Comparison of ENCODE assay signal across 17 cellular contexts in genomic region chr17:69913241-69914015, GRCh38.
DNase-seq lines count a peak whose midpoint lies in the region; ATAC-seq and TF ChIP-seq lines count a peak whose summit lies in the region.
"Had no signal": no experiment of that assay in that cellular context is flagged by ENCODE, and none has a peak within 500 bp of the region (broad histone marks: within the 10 kb centered on the region; RNA-seq: fewer than 3 reads in every experiment).

No MANE protein-coding gene starts in this region.

- peaks cover 9% of the 10 kb centered on the region for H3K9me3 Mint-ChIP-seq in mesothelial cell of epicardium
- no peaks in the 10 kb centered on the region for H3K9me3 Mint-ChIP-seq in activated naive CD8-positive, alpha-beta T cell treated with anti-CD3 and anti-CD28 coated beads, Interleukin-2, amount 50 U/mL, for 24 hours
- peaks cover 0 to 3% (median 0%) of the 10 kb centered on the region in 3 donors for H3K9me3 Mint-ChIP-seq in T-cell
- H3K9me3 Mint-ChIP-seq: activated B cell treated with CpG ODN at 0.5 μM for 24 hours; activated T-helper 1 cell treated with anti-CD3 and anti-CD28 coated beads, Interleukin-12 subunit alpha, Interleukin-12 subunit beta, Interleukin-2, Interleukin-4 antibody, amounts not matched to agents 30 ng/mL and 10 ng/mL and 1 ng/mL, durations not matched to agents 14 hours and 24 hours and 36 hours; H9 had no signal

- H3K36me3 ChIP-seq in MG63 (no peaks in the 10 kb centered on the region), tibial nerve (no peaks in the 10 kb centered on the region), right lobe of liver (no peaks in the 10 kb centered on the region)
- H3K36me3 ChIP-seq: Peyer's patch had no signal

- H3K4me1 Mint-ChIP-seq in mesothelial cell of epicardium, result peaks cover 53% of the 10 kb centered on the region
- H3K4me1 Mint-ChIP-seq in activated naive CD8-positive, alpha-beta T cell treated with anti-CD3 and anti-CD28 coated beads, Interleukin-2, amount 50 U/mL, for 24 hours, result no peaks in the 10 kb centered on the region
- H3K4me1 Mint-ChIP-seq in T-cell, result no peaks in the 10 kb centered on the region
- H3K4me1 Mint-ChIP-seq: activated B cell treated with CpG ODN at 0.5 μM for 24 hours had no signal

- intact Hi-C loops in right lobe of liver (cut with DNase I), result no loop called here

- peak overlapping the region in 3 of 4 donors; percentile 16 to 74 (median 39) for H3K27ac ChIP-seq in tibial nerve
- no peak overlapping the region for H3K27ac ChIP-seq in right lobe of liver
- H3K27ac ChIP-seq: Peyer's patch, psoas muscle had no signal

- ATAC-seq in right lobe of liver (no peak), T-cell (replicated peaks in 1 of 4) (no peak)
- ATAC-seq in activated naive CD8-positive, alpha-beta T cell treated with anti-CD3 and anti-CD28 coated beads, Interleukin-2, amount 50 U/mL, for 24 hours, result no peak
- ATAC-seq: left lobe of liver had no signal

- peaks cover 4% of the 10 kb centered on the region for H3K36me3 Mint-ChIP-seq in mesothelial cell of epicardium
- H3K36me3 Mint-ChIP-seq in activated naive CD8-positive, alpha-beta T cell treated with anti-CD3 and anti-CD28 coated beads, Interleukin-2, amount 50 U/mL, for 24 hours (ENCODE audit: low read depth), result no peaks in the 10 kb centered on the region
- no peaks in the 10 kb centered on the region for H3K36me3 Mint-ChIP-seq in T-cell

- no peaks in the 10 kb centered on the region for H3K9me3 ChIP-seq in MG63
- H3K9me3 ChIP-seq in tibial nerve, result no peaks in the 10 kb centered on the region
- H3K9me3 ChIP-seq in right lobe of liver, result no peaks in the 10 kb centered on the region
- H3K9me3 ChIP-seq: Peyer's patch, psoas muscle had no signal

- CTCF ChIA-PET in T-cell (lab: Charles Lee), result no interaction called here

- DNase-seq in MG63 (no peak), choroid plexus epithelial cell (ENCODE audit: low read depth) (peak; percentile 31), mesothelial cell of epicardium (ENCODE audit: low spot score in 2 of 2, unreplicated experiment in 2 of 2) (no peak), tibial nerve (ENCODE audit: low spot score in 2 of 2) (no peak), right lobe of liver (no peak), T-cell (no peak), GM19240 (ENCODE audit: insufficient read length, low spot score) (no peak)
- DNase-seq in activated naive CD8-positive, alpha-beta T cell treated with anti-CD3 and anti-CD28 coated beads, Interleukin-2, amount 50 U/mL, for 24 hours, result no peak
- DNase-seq: activated B cell treated with CpG ODN at 0.5 μM for 24 hours, dermis blood vessel endothelial cell, DMS79, H9, NCI-H774, Peyer's patch, psoas muscle had no signal

- H3K4me3 Mint-ChIP-seq in mesothelial cell of epicardium (peak overlapping the region; percentile 43), T-cell (no peak overlapping the region)
- no peak overlapping the region for H3K4me3 Mint-ChIP-seq in activated naive CD8-positive, alpha-beta T cell treated with anti-CD3 and anti-CD28 coated beads, Interleukin-2, amount 50 U/mL, for 24 hours
- H3K4me3 Mint-ChIP-seq: activated B cell treated with CpG ODN at 0.5 μM for 24 hours; activated T-helper 1 cell treated with anti-CD3 and anti-CD28 coated beads, Interleukin-12 subunit alpha, Interleukin-12 subunit beta, Interleukin-2, Interleukin-4 antibody, amounts not matched to agents 30 ng/mL and 10 ng/mL and 1 ng/mL, durations not matched to agents 14 hours and 24 hours and 36 hours; H9 had no signal

- peaks cover 0 to 15% (median 0%) of the 10 kb centered on the region in 4 donors for H3K4me1 ChIP-seq in tibial nerve
- no peaks in the 10 kb centered on the region for H3K4me1 ChIP-seq in right lobe of liver
- H3K4me1 ChIP-seq: Peyer's patch, psoas muscle had no signal

- H3K4me3 ChIP-seq in MG63 (0 out of 2 replicates have a peak overlapping the region, but pooled peaks have one; percentile 1), choroid plexus epithelial cell (ENCODE audit: low read depth, low read length) (no peak overlapping the region), tibial nerve (peak overlapping the region in 1 of 4 donors; percentile 11), right lobe of liver (no peak overlapping the region)
- H3K4me3 ChIP-seq: Peyer's patch, psoas muscle had no signal

- TF ChIP-seq CTCF in choroid plexus epithelial cell (conservative IDR thresholded peaks at IDR 0.05; ENCODE audit: low read depth, low read length), result peak; percentile 16
- TF ChIP-seq CTCF in mesothelial cell of epicardium (IDR thresholded peaks at IDR 0.05; ENCODE audit: unreplicated experiment), result no peak
- TF ChIP-seq CTCF in tibial nerve (IDR thresholded peaks at IDR 0.05), result peak in 2 of 5 experiments; percentile 7 to 20
- TF ChIP-seq CTCF in right lobe of liver (IDR thresholded peaks at IDR 0.05), result no peak

- POLR2A ChIA-PET in T-cell (lab: Charles Lee), result no interaction called here

- no peak for TF ChIP-seq EP300 in tibial nerve (IDR thresholded peaks at IDR 0.05)

- H3K27ac Mint-ChIP-seq in mesothelial cell of epicardium (peak overlapping the region; percentile 87), T-cell (no peak overlapping the region)
- no peak overlapping the region for H3K27ac Mint-ChIP-seq in activated naive CD8-positive, alpha-beta T cell treated with anti-CD3 and anti-CD28 coated beads, Interleukin-2, amount 50 U/mL, for 24 hours
- H3K27ac Mint-ChIP-seq: activated B cell treated with CpG ODN at 0.5 μM for 24 hours; activated T-helper 1 cell treated with anti-CD3 and anti-CD28 coated beads, Interleukin-12 subunit alpha, Interleukin-12 subunit beta, Interleukin-2, Interleukin-4 antibody, amounts not matched to agents 30 ng/mL and 10 ng/mL and 1 ng/mL, durations not matched to agents 14 hours and 24 hours and 36 hours; H9 had no signal

- 56 to 57% methylated on average over 4 of the region's 4 CpGs for WGBS in tibial nerve, 2 donors
- 77% methylated on average over 4 of the region's 4 CpGs for WGBS in right lobe of liver (ENCODE audit: insufficient coverage, low coverage, low lambda C conversion rate, missing lambda C conversion rate)

- H3K27me3 Mint-ChIP-seq in mesothelial cell of epicardium (ENCODE audit: low read depth) (no peaks in the 10 kb centered on the region), T-cell (peaks cover 3 to 4% of the 10 kb centered on the region in 2 donors)
- no peaks in the 10 kb centered on the region for H3K27me3 Mint-ChIP-seq in activated naive CD8-positive, alpha-beta T cell treated with anti-CD3 and anti-CD28 coated beads, Interleukin-2, amount 50 U/mL, for 24 hours
- H3K27me3 Mint-ChIP-seq: activated B cell treated with CpG ODN at 0.5 μM for 24 hours had no signal

- TF ChIP-seq POLR2A in tibial nerve (IDR thresholded peaks at IDR 0.05) (no peak), right lobe of liver (IDR thresholded peaks at IDR 0.05) (no peak)

- H3K27me3 ChIP-seq in MG63 (no peaks in the 10 kb centered on the region), tibial nerve (no peaks in the 10 kb centered on the region), right lobe of liver (peaks cover 0 to 4% of the 10 kb centered on the region in 2 donors)
- H3K27me3 ChIP-seq: Peyer's patch had no signal

Comparison
In these comparisons a context has a peak if more than half of its experiments do, and no peak if none do; other contexts are left out.
1. H3K27ac ChIP-seq: peak in tibial nerve (3 of 4); none in right lobe of liver (0 of 3).